In genomic region chr20:9411833-9412232, GRCh38 we compare ENCODE assay signal across 15 cellular contexts.
DNase-seq lines count a peak whose midpoint lies in the region; ATAC-seq and TF ChIP-seq lines count a peak whose summit lies in the region.
"Had no signal": no experiment of that assay in that cellular context is flagged by ENCODE, and none has a peak within 500 bp of the region (broad histone marks: within the 10 kb centered on the region; RNA-seq: fewer than 3 reads in every experiment).

No MANE protein-coding gene starts in this region.

- no peak for TF ChIP-seq POLR2A in prostate gland (IDR thresholded peaks at IDR 0.05)

- TF ChIP-seq CTCF in MM.1S (IDR thresholded peaks at IDR 0.05; ENCODE audit: low read length) = 0 out of 2 replicates have a peak, but pooled peaks have one; percentile 4
- TF ChIP-seq CTCF in left lung (IDR thresholded peaks at IDR 0.05) = no peak
- TF ChIP-seq CTCF in prostate gland (IDR thresholded peaks at IDR 0.05) = no peak

- H3K9me2 ChIP-seq in MM.1S (replicated peaks; ENCODE audit: insufficient read depth, low read length) = no peaks in the 10 kb centered on the region

- H3K27ac ChIP-seq in MM.1S (ENCODE audit: low read length) = peak overlapping the region; percentile 87
- no peak overlapping the region for H3K27ac ChIP-seq in left lung
- no peak overlapping the region for H3K27ac ChIP-seq in prostate gland
- H3K27ac ChIP-seq: KMS-11 had no signal

- in situ Hi-C loops in G401 (cut with HindIII; ENCODE audit: low sequenced_read_pairs) = no loop called here

- no peaks in the 10 kb centered on the region for H3K79me2 ChIP-seq in MM.1S (ENCODE audit: low read length)

- WGBS in prostate gland = 97% methylated on average over 1 of the region's 1 CpG

- ATAC-seq in GM18907 (IDR thresholded peaks at IDR 0.05; ENCODE audit: unreplicated experiment) = no peak
- no peak for ATAC-seq in left lung

- H3K4me1 ChIP-seq in MM.1S (ENCODE audit: low read length) = peaks cover 44% of the 10 kb centered on the region
- peaks cover 3 to 4% of the 10 kb centered on the region in 2 donors for H3K4me1 ChIP-seq in left lung
- no peaks in the 10 kb centered on the region for H3K4me1 ChIP-seq in prostate gland (replicated peaks)
- H3K4me1 ChIP-seq: BE2C had no signal

- H3K36me3 ChIP-seq in MM.1S (replicated peaks; ENCODE audit: insufficient read depth, low read length) = no peaks in the 10 kb centered on the region
- H3K36me3 ChIP-seq in left lung = peaks cover 0 to 3% of the 10 kb centered on the region in 2 donors
- H3K36me3 ChIP-seq in prostate gland = no peaks in the 10 kb centered on the region

- H4K20me1 ChIP-seq in MM.1S (ENCODE audit: insufficient read depth, low read length) = no peaks in the 10 kb centered on the region

- H3K4me3 ChIP-seq in MM.1S (ENCODE audit: low read length) (peak overlapping the region; percentile 28), left lung (no peak overlapping the region), prostate gland (no peak overlapping the region)

- H3K4me2 ChIP-seq in MM.1S (ENCODE audit: low read depth, low read length) = peak overlapping the region; percentile 67
- H3K4me2 ChIP-seq: KMS-11 had no signal

- H3F3A ChIP-seq in MM.1S (ENCODE audit: insufficient read depth, low read length) = peaks cover 24% of the 10 kb centered on the region

- peak overlapping the region; percentile 53; the same call in 1 of the 2 replicates for H3K9ac ChIP-seq in MM.1S (ENCODE audit: low read length)
- H3K9ac ChIP-seq: KMS-11 had no signal

- H2AFZ ChIP-seq in MM.1S (ENCODE audit: low read length) = no peak overlapping the region

- DNase-seq in G401 (ENCODE audit: low spot score) (peak; percentile 57), MM.1S (no peak), cerebellar cortex (ENCODE audit: low spot score) (peak; percentile 42), DMS53 treated with DMSO at 0.1 percent for 48 hours (lab: John Stamatoyannopoulos, UW; ENCODE audit: unreplicated experiment) (no peak), left lung (no peak), prostate gland (ENCODE audit: low spot score) (no peak)
- DNase-seq: ACHN; BE2C; CD4-positive, alpha-beta memory T cell; DMS153; DND-41; EL; H9 had no signal

- no peaks in the 10 kb centered on the region for H3K9me3 ChIP-seq in MM.1S (replicated peaks; ENCODE audit: insufficient read depth, low read length)
- no peaks in the 10 kb centered on the region for H3K9me3 ChIP-seq in left lung
- no peaks in the 10 kb centered on the region for H3K9me3 ChIP-seq in prostate gland
- H3K9me3 ChIP-seq: BE2C had no signal

- H3K27me3 ChIP-seq in MM.1S (replicated peaks; ENCODE audit: insufficient read depth, low read length) = no peaks in the 10 kb centered on the region
- no peaks in the 10 kb centered on the region for H3K27me3 ChIP-seq in left lung
- H3K27me3 ChIP-seq in prostate gland (replicated peaks; ENCODE audit: insufficient read depth) = no peaks in the 10 kb centered on the region
- H3K27me3 ChIP-seq: BE2C had no signal

- intact Hi-C loops in left lung (cut with DNase I) (no loop called here), prostate gland (cut with DNase I) (no loop called here)

Comparison
In these comparisons a context has a peak if more than half of its experiments do, and no peak if none do; other contexts are left out.
1. DNase-seq: peak in G401 (single experiment) and cerebellar cortex (single experiment); none in MM.1S (single experiment), DMS53 treated with DMSO at 0.1 percent for 48 hours (single experiment), left lung (0 of 2) and prostate gland (single experiment).